ENCODE assay signal across 13 cellular contexts in the genomic region with DNA sequence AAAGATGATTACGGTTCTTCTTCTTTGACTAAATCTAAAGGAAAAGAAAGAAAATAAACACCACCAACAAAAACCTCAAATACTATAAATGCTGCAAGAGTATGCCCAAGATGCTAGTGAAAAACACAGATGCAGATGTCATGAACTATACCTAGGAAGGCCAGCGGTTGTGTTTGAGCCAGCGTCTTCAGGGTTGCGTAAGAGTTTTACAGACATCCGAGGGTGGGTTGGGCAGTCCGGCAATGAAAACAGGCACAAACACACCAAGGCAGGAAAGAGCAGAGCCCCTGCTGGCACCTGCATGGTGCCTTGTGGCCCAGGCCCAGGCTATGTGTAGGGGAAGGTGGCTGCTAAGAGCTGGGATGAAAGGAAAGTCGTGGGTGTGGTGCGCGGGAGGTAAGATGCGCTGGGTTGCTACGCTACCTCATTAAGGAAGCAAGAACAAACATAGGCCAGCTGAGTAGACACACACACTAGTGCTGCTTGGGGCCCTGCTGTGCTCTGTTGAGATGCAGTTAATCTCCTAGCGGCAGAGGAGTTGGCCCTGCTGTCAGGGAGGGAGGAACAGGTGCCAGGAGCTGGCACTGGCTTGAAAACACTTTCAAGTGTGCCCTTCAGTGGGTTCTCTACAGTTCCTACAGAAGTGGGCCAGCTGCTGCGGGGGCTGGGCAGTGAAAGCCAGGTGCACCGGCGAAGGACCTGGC.
A peak's percentile ranks its signal among the peaks of the same experiment; 100 is the strongest.
DNase-seq lines count a peak whose midpoint lies in the region; ATAC-seq lines count a peak whose summit lies in the region.
"Had no signal": no experiment of that assay in that cellular context is flagged by ENCODE, and none has a peak within 500 bp of the region (broad histone marks: within the 10 kb centered on the region; RNA-seq: fewer than 3 reads in every experiment).

No MANE protein-coding gene starts in this region.

- no peak for ATAC-seq in HG02840 (IDR thresholded peaks at IDR 0.05; ENCODE audit: low FRiP score, unreplicated experiment)
- no peak for ATAC-seq in HG03520 (IDR thresholded peaks at IDR 0.05; ENCODE audit: unreplicated experiment)

- DNase-seq in DMS 273 treated with DMSO at 0.1 percent for 48 hours (lab: John Stamatoyannopoulos, UW): peak; percentile 25
- DNase-seq in NCI-H146 (lab: John Stamatoyannopoulos, UW): peak; percentile 89
- peak; percentile 100 for DNase-seq in NCI-H69 (lab: John Stamatoyannopoulos, UW)
- peak; percentile 42 for DNase-seq in iPS-NIHi11 (ENCODE audit: low spot score)
- DNase-seq in activated CD8-positive, alpha-beta memory T cell treated with anti-CD3 and anti-CD28 coated beads, Interleukin-2, amount 50 U/mL, for 48 hours: no peak
- DNase-seq in activated CD4-positive, alpha-beta T cell treated with anti-CD3 and anti-CD28 coated beads, Interleukin-2, amount 50 U/mL, for 4 hours: no peak
- DNase-seq: activated CD8-positive, alpha-beta memory T cell treated with anti-CD3 and anti-CD28 coated beads for 24 hours; activated naive CD8-positive, alpha-beta T cell treated with anti-CD3 and anti-CD28 coated beads for 36 hours; colonic mucosa; GDM1; mammary epithelial cell had no signal

Comparison
In these comparisons a context has a peak if more than half of its experiments do, and no peak if none do; other contexts are left out.
1. DNase-seq: peak in DMS 273 treated with DMSO at 0.1 percent for 48 hours (single experiment), NCI-H146 (single experiment), NCI-H69 (single experiment) and iPS-NIHi11 (single experiment); none in activated CD8-positive, alpha-beta memory T cell treated with anti-CD3 and anti-CD28 coated beads, Interleukin-2, amount 50 U/mL, for 48 hours (single experiment) and activated CD4-positive, alpha-beta T cell treated with anti-CD3 and anti-CD28 coated beads, Interleukin-2, amount 50 U/mL, for 4 hours (0 of 2).